8 cellular contexts compared by ENCODE assay signal in genomic region chr2:37196320-37197195, GRCh38. TPM values are rescaled to one million over a fixed set of nuclear protein-coding genes. Genes with fewer than 3 reads are reported as not detected.
DNase-seq lines count a peak whose midpoint lies in the region; ATAC-seq and TF ChIP-seq lines count a peak whose summit lies in the region.

CEBPZOS (plus strand) TSS chr2:37196496; CDS start chr2:37199705, 3,209 bp downstream.

- peak within 1 kb of the TSS; percentile 71 for H3K27ac ChIP-seq in cardiac muscle cell
- peak within 1 kb of the TSS; percentile 78 to 85 for H3K27ac ChIP-seq in prostate gland
- H3K27ac ChIP-seq in urinary bladder (ENCODE audit: low read depth): peak within 1 kb of the TSS; percentile 94

- peak; percentile 88 for TF ChIP-seq POLR2A in prostate gland (IDR thresholded peaks at IDR 0.05)

- H3K9me3 ChIP-seq in cardiac muscle cell (ENCODE audit: low read depth): no peaks in the 10 kb centered on the region
- H3K9me3 ChIP-seq in prostate gland: no peaks in the 10 kb centered on the region

- under 1% methylated on average over 72 of the region's 72 CpGs for WGBS in prostate gland
- WGBS in urinary bladder: under 1% methylated on average over 72 of the region's 72 CpGs

- no peak for TF ChIP-seq CTCF in GM12865 (IDR thresholded peaks at IDR 0.05; ENCODE audit: insufficient read depth, low read depth, low read length, missing control alignments)
- TF ChIP-seq CTCF in cardiac muscle cell (IDR thresholded peaks at IDR 0.05; ENCODE audit: low read depth, low read length): no peak
- peak in 1 of 4 experiments; percentile 14 for TF ChIP-seq CTCF in prostate gland (IDR thresholded peaks at IDR 0.05)

- DNase-seq in GM12865 (ENCODE audit: low read depth): peak; percentile 93
- DNase-seq in NCI-H1417 treated with DMSO at 0.1 percent for 48 hours (lab: John Stamatoyannopoulos, UW): peak; percentile 68
- DNase-seq in SW 1271 (lab: John Stamatoyannopoulos, UW): peak; percentile 23 to 77
- peak; percentile 75 for DNase-seq in activated naive CD8-positive, alpha-beta T cell treated with anti-CD3 and anti-CD28 coated beads, Interleukin-2, amount 50 U/mL, for 16 hours (ENCODE audit: low read depth, low spot score)
- DNase-seq in cardiac muscle cell (ENCODE audit: low read depth in 1 of 2, low spot score in 1 of 2): peak; percentile 74 to 82
- peak; percentile 78 for DNase-seq in prostate gland (ENCODE audit: low spot score)

- intact Hi-C loops in prostate gland (cut with DNase I): no loop called here

- H3K36me3 ChIP-seq in cardiac muscle cell (peaks cover 9% of the 10 kb centered on the region), prostate gland (peaks cover 0 to 9% of the 10 kb centered on the region in 2 donors), urinary bladder (ENCODE audit: insufficient read depth) (peaks cover 2% of the 10 kb centered on the region)

- ATAC-seq in HG02763 (IDR thresholded peaks at IDR 0.05; ENCODE audit: unreplicated experiment): peak; percentile 77

- H3K4me1 ChIP-seq in cardiac muscle cell (ENCODE audit: low read depth) (no peaks in the 10 kb centered on the region), prostate gland (replicated peaks) (no peaks in the 10 kb centered on the region), urinary bladder (ENCODE audit: insufficient read depth) (peaks cover 1% of the 10 kb centered on the region)

- H3K27me3 ChIP-seq in cardiac muscle cell (no peaks in the 10 kb centered on the region), prostate gland (replicated peaks; ENCODE audit: insufficient read depth) (no peaks in the 10 kb centered on the region)

- H3K4me3 ChIP-seq in GM12865 (ENCODE audit: low read depth, low read length): peak within 1 kb of the TSS; percentile 98
- H3K4me3 ChIP-seq in cardiac muscle cell: peak within 1 kb of the TSS; percentile 41
- peak within 1 kb of the TSS; percentile 63 to 67 for H3K4me3 ChIP-seq in prostate gland
- H3K4me3 ChIP-seq in urinary bladder (ENCODE audit: low read depth, low read length): peak within 1 kb of the TSS; percentile 87

RNA-seq across cellular contexts. Expression of gene CEBPZOS, which starts in this region (rescaled TPM):
- total RNA-seq in cardiac muscle cell (10.6 and 17.7 TPM in 2 replicates), prostate gland (10 to 100 TPM; 24.3 to 45.2 TPM), urinary bladder (27.2 TPM)
- polyA plus RNA-seq in cardiac muscle cell (25.4 and 34.3 TPM in 2 replicates), urinary bladder (27.8 TPM)

Comparison
In these comparisons a context has a peak if more than half of its experiments do, and no peak if none do; other contexts are left out.
1. Peak in every context shown above with its lines: DNase-seq, ATAC-seq, H3K4me3 ChIP-seq and H3K27ac ChIP-seq.
2. H3K4me3 ChIP-seq: peak in every context shown above with its lines; median percentile 98 in GM12865; 87 in urinary bladder; 65 in prostate gland; 41 in cardiac muscle cell.